10 cellular contexts compared by ENCODE assay signal in genomic region chr12:22047495-22047894, GRCh38. TPM values are rescaled to one million over a fixed set of nuclear protein-coding genes. Genes with fewer than 3 reads are reported as not detected.
DNase-seq lines count a peak whose midpoint lies in the region; ATAC-seq and TF ChIP-seq lines count a peak whose summit lies in the region.
"Had no signal": no experiment of that assay in that cellular context is flagged by ENCODE, and none has a peak within 500 bp of the region (broad histone marks: within the 10 kb centered on the region; RNA-seq: fewer than 3 reads in every experiment).

No MANE protein-coding gene starts in this region.

- POLR2A ChIA-PET in PC-9 (lab: Charles Lee; ENCODE audit: unreplicated experiment), result interaction anchor here (0.6 kb wide), 1 partner anchor 480 kb away, joined by 5 read pairs; no protein-coding TSS in a partner anchor

- H3F3A ChIP-seq in PC-9 (ENCODE audit: insufficient read depth, low read depth), result peaks cover 23% of the 10 kb centered on the region

- peaks cover 8% of the 10 kb centered on the region for H3K27me3 Mint-ChIP-seq in endodermal cell (ENCODE audit: insufficient read depth)

- no peaks in the 10 kb centered on the region for H3K27me3 ChIP-seq in PC-9 (ENCODE audit: insufficient read depth, low read depth)
- H3K27me3 ChIP-seq in endodermal cell (ENCODE audit: control insufficient read depth, insufficient read depth, low read length, poor library complexity, severe bottlenecking), result peaks cover 9% of the 10 kb centered on the region
- H3K27me3 ChIP-seq in neuron (ENCODE audit: insufficient read depth, low read length), result no peaks in the 10 kb centered on the region

- intact Hi-C loops in PC-9 (cut with micrococcal nuclease; ENCODE audit: unreplicated experiment), result loop anchor here (5.0 kb wide), 2 partner anchors 495 to 580 kb away; partner anchors contain the start of genes C2CD5 and ETNK1

- H3K9me3 Mint-ChIP-seq in endodermal cell, result no peaks in the 10 kb centered on the region

- peaks cover 52% of the 10 kb centered on the region for H3K4me1 Mint-ChIP-seq in endodermal cell

- peak overlapping the region; percentile 82 for H3K4me2 ChIP-seq in PC-9

- WGBS in endodermal cell (ENCODE audit: insufficient coverage in 1 of 2, insufficient read length in 1 of 2), 2 experiments, result 83 to 100% methylated on average over 1 of the region's 2 CpGs

- H3K9ac ChIP-seq in endodermal cell (ENCODE audit: extremely low read depth, low read length, poor library complexity, severe bottlenecking), result no peak overlapping the region

- H3K4me1 ChIP-seq in PC-9 (replicated peaks; ENCODE audit: insufficient read depth) (peaks cover 52% of the 10 kb centered on the region), endodermal cell (ENCODE audit: control insufficient read depth, insufficient read depth, low read length) (peaks cover 18% of the 10 kb centered on the region), neuron (ENCODE audit: insufficient read depth, low read length) (peaks cover 10% of the 10 kb centered on the region)

- peak overlapping the region; percentile 87 for H3K4me3 ChIP-seq in GM12865 (ENCODE audit: low read depth, low read length)
- peak overlapping the region; percentile 60 for H3K4me3 ChIP-seq in PC-9
- H3K4me3 ChIP-seq in endodermal cell (ENCODE audit: low read length), result peak overlapping the region; percentile 93
- H3K4me3 ChIP-seq in neuron (ENCODE audit: low read length), result peak overlapping the region; percentile 64

- ATAC-seq in HG02981 (IDR thresholded peaks at IDR 0.05; ENCODE audit: unreplicated experiment), result no peak

- no peak for TF ChIP-seq CTCF in GM12865 (IDR thresholded peaks at IDR 0.05; ENCODE audit: insufficient read depth, low read depth, low read length, missing control alignments)
- no peak for TF ChIP-seq CTCF in PC-9 (conservative IDR thresholded peaks at IDR 0.05)
- no peak for TF ChIP-seq CTCF in endodermal cell (conservative IDR thresholded peaks at IDR 0.05)

- peak overlapping the region; percentile 88 for H3K4me3 Mint-ChIP-seq in endodermal cell

- H3K36me3 ChIP-seq in PC-9 (ENCODE audit: low read depth) (peaks cover 25% of the 10 kb centered on the region), endodermal cell (ENCODE audit: control insufficient read depth, insufficient read depth, low read length) (no peaks in the 10 kb centered on the region), neuron (ENCODE audit: insufficient read depth, low read length) (peaks cover 7% of the 10 kb centered on the region)

- TSS peak; percentile 31 for BruUV-seq in PC-9 (replicated peaks; lab: Mats Ljungman, UMichigan)

- H2AFZ ChIP-seq in PC-9, result no peak overlapping the region
- no peak overlapping the region for H2AFZ ChIP-seq in neuron (ENCODE audit: low read depth, low read length)

- H3K27ac ChIP-seq in PC-9 (peak overlapping the region; percentile 80), endodermal cell (ENCODE audit: low read depth, low read length) (no peak overlapping the region)

- peaks cover 18% of the 10 kb centered on the region for H3K36me3 Mint-ChIP-seq in endodermal cell (ENCODE audit: low read depth)

- no peaks in the 10 kb centered on the region for H3K9me3 ChIP-seq in PC-9 (ENCODE audit: insufficient read depth, low read depth)
- no peaks in the 10 kb centered on the region for H3K9me3 ChIP-seq in endodermal cell (ENCODE audit: control insufficient read depth, low read length)
- H3K9me3 ChIP-seq in neuron (ENCODE audit: low read length), result no peaks in the 10 kb centered on the region

- H3K9me2 ChIP-seq in PC-9 (ENCODE audit: insufficient read depth), result no peaks in the 10 kb centered on the region

- DNase-seq in GM12865 (ENCODE audit: low read depth), result no peak
- no peak for DNase-seq in PC-9
- no peak for DNase-seq in endodermal cell
- DNase-seq in NK-92 (lab: John Stamatoyannopoulos, UW; ENCODE audit: unreplicated experiment), result no peak
- no peak for DNase-seq in globus pallidus (ENCODE audit: low spot score)
- DNase-seq in kidney tubule cell (ENCODE audit: low spot score), result no peak
- DNase-seq: kidney, NCI-H2029 treated with DMSO at 0.1 percent for 48 hours had no signal

- peaks cover 62% of the 10 kb centered on the region for H3K79me2 ChIP-seq in PC-9 (ENCODE audit: low read depth)

- peak overlapping the region; percentile 6 for H3K27ac Mint-ChIP-seq in endodermal cell

- no peaks in the 10 kb centered on the region; the same call in none of the 2 replicates for H4K20me1 ChIP-seq in PC-9 (ENCODE audit: insufficient read depth)

- CTCF ChIA-PET in PC-9 (lab: Charles Lee), result interaction anchor here (0.5 kb wide), 1 partner anchor 31 kb away, joined by 3 read pairs; no protein-coding TSS in a partner anchor

RNA-seq across cellular contexts. Expression of gene CMAS, which starts 1.5 kb away (rescaled TPM):
- total RNA-seq in PC-9 (2021) (79.1 and 93.2 TPM in 2 replicates), endodermal cell (10 to 100 TPM; 50.2 to 87.3 TPM)
- 46.2 TPM for polyA plus RNA-seq in endodermal cell (2013, experiment 1 of 2)
- polyA plus RNA-seq in endodermal cell (2013, experiment 2 of 2), result 44.8 TPM
